In genomic region chr6:10404107-10404798, GRCh38 we compare ENCODE assay signal across 1 cellular context.
A peak's percentile ranks its signal among the peaks of the same experiment; 100 is the strongest.
TF ChIP-seq lines count a peak whose summit lies in the region.

No MANE protein-coding gene starts in this region.

TF ChIP-seq in SK-N-SH, 30 proteins besides CTCF, POLR2A, EP300 and RAD21 (continued from another document):
- TF ChIP-seq RFX5 (IDR thresholded peaks at IDR 0.05; ENCODE audit: low read length) (no peak), FOXM1 (IDR thresholded peaks at IDR 0.05; ENCODE audit: low read depth) (no peak), NFIC (IDR thresholded peaks at IDR 0.05; ENCODE audit: borderline replicate concordance) (peak; percentile 24; the same call in 1 of the 2 replicates), FOXJ3 (CRISPR knock-in tag; IDR thresholded peaks at IDR 0.05) (no peak), CHD2 (IDR thresholded peaks at IDR 0.05; ENCODE audit: low read length, partially characterized antibody) (no peak), EZH2phosphoT487 (IDR thresholded peaks at IDR 0.05; ENCODE audit: borderline replicate concordance, low read depth) (no peak), MAX (IDR thresholded peaks at IDR 0.05; ENCODE audit: low read depth) (peak; percentile 80; the same call in 1 of the 2 replicates), NRF1 (IDR thresholded peaks at IDR 0.05; ENCODE audit: low read depth, low read length) (peak; percentile 86), IRF3 (IDR thresholded peaks at IDR 0.05; ENCODE audit: low read depth, low read length) (no peak), PBX3 (IDR thresholded peaks at IDR 0.05) (no peak)
